Comparison of ENCODE assay signal across 25 cellular contexts in the genomic region with DNA sequence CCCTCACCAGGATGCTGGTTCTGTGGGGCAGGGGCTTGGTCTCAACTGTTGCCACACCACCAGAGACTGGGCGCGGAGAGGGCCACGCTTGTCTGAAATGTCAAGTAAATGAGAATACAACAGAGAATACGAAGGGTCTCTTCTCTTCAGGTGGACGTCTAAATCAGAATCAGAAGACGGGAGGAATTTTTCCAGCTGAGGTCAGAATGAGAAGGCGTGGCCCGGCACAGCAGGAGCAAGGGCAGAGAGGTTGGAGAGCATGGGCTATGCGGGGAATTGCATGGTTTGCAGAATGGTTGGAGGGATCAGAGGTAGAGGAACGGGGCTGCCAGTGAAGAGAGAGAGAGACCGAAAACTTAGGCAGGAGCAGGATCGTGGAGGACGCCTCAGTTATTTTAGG.
"Had no signal": no experiment of that assay in that cellular context is flagged by ENCODE, and none has a peak within 500 bp of the region (broad histone marks: within the 10 kb centered on the region; RNA-seq: fewer than 3 reads in every experiment).

No MANE protein-coding gene starts in this region.

- H3K27ac ChIP-seq: gastroesophageal sphincter, hepatocyte, thoracic aorta, vagina, VCaP had no signal

- H3K27ac Mint-ChIP-seq: activated CD4-positive, alpha-beta memory T cell treated with anti-CD3 and anti-CD28 coated beads, Interleukin-2, amount 10 ng/mL, durations not matched to agents 7 days and 5 days; activated naive CD4-positive, alpha-beta T cell treated with anti-CD3 and anti-CD28 coated beads, Interleukin-2, amount 50 U/mL, for 24 hours; activated T-cell treated with anti-CD3 and anti-CD28 coated beads, Interleukin-2, amount 50 U/mL, for 24 hours; activated T-helper 17 cell treated with anti-CD3 and anti-CD28 coated beads, Interleukin-2, amount 50 U/mL, for 72 hours; T-cell had no signal

- H3K4me3 ChIP-seq: gastroesophageal sphincter, hepatocyte, mucosa of descending colon, thoracic aorta, vagina had no signal

- H3K9me3 ChIP-seq: mucosa of descending colon, thoracic aorta, vagina had no signal

- DNase-seq: activated CD4-positive, alpha-beta memory T cell treated with anti-CD3 and anti-CD28 coated beads, Interleukin-2, amount 10 ng/mL, durations not matched to agents 7 days and 5 days; activated CD4-positive, alpha-beta T cell treated with anti-CD3 and anti-CD28 coated beads for 48 hours; activated CD8-positive, alpha-beta memory T cell treated with anti-CD3 and anti-CD28 coated beads, Interleukin-2, amount 50 U/mL, for 48 hours; activated T-cell treated with anti-CD3 and anti-CD28 coated beads, Interleukin-2, amount 50 U/mL, for 24 hours; anterior cingulate cortex; effector memory CD4-positive, alpha-beta T cell; erythroblast; left cardiac atrium; left ventricle myocardium superior; mucosa of descending colon; right cardiac atrium; stimulated activated CD4-positive, alpha-beta T cell treated with anti-CD3 and anti-CD28 coated beads, Interleukin-15, amount 100 ng/mL, for 24 hours; stimulated activated CD4-positive, alpha-beta T cell treated with anti-CD3 and anti-CD28 coated beads, Interleukin-2, amount 100 ng/mL, for 24 hours; stimulated activated naive CD4-positive, alpha-beta T cell; T-cell; trophoblast cell had no signal

- H3K36me3 Mint-ChIP-seq: activated naive CD4-positive, alpha-beta T cell treated with anti-CD3 and anti-CD28 coated beads, Interleukin-2, amount 50 U/mL, for 24 hours; T-cell had no signal

- H3K27me3 ChIP-seq: gastroesophageal sphincter, hepatocyte, vagina had no signal

- H3K9me3 Mint-ChIP-seq: activated naive CD4-positive, alpha-beta T cell treated with anti-CD3 and anti-CD28 coated beads, Interleukin-2, amount 50 U/mL, for 24 hours; activated T-cell treated with anti-CD3 and anti-CD28 coated beads, Interleukin-2, amount 50 U/mL, for 24 hours had no signal

- H3K36me3 ChIP-seq: gastroesophageal sphincter, thoracic aorta, vagina had no signal

- H3K4me1 ChIP-seq: gastroesophageal sphincter, vagina had no signal

- H3K4me3 Mint-ChIP-seq: activated CD4-positive, alpha-beta memory T cell treated with anti-CD3 and anti-CD28 coated beads, Interleukin-2, amount 10 ng/mL, durations not matched to agents 7 days and 5 days; activated naive CD4-positive, alpha-beta T cell treated with anti-CD3 and anti-CD28 coated beads, Interleukin-2, amount 50 U/mL, for 24 hours; activated T-cell treated with anti-CD3 and anti-CD28 coated beads, Interleukin-2, amount 50 U/mL, for 24 hours; activated T-helper 17 cell treated with anti-CD3 and anti-CD28 coated beads, Interleukin-2, amount 50 U/mL, for 72 hours; central memory CD8-positive, alpha-beta T cell; T-cell had no signal

- ATAC-seq: activated CD4-positive, CD25-positive, alpha-beta regulatory T cell treated with anti-CD3 and anti-CD28 coated beads, Interleukin-2, amount 50 U/mL, for 24 hours; activated T-helper 17 cell treated with anti-CD3 and anti-CD28 coated beads, Interleukin-2, amount 50 U/mL, for 72 hours; gastroesophageal sphincter; left cardiac atrium; left ventricle myocardium superior; mucosa of descending colon; right cardiac atrium; T-cell had no signal

- H3K4me1 Mint-ChIP-seq: activated T-helper 17 cell treated with anti-CD3 and anti-CD28 coated beads, Interleukin-2, amount 50 U/mL, for 72 hours had no signal

- H3K27me3 Mint-ChIP-seq: central memory CD8-positive, alpha-beta T cell had no signal
